Comparison of ENCODE assay signal across 8 cellular contexts in genomic region chr1:75672528-75673393, GRCh38. TPM values are rescaled to one million over a fixed set of nuclear protein-coding genes. Genes with fewer than 3 reads are reported as not detected.
DNase-seq lines count a peak whose midpoint lies in the region; ATAC-seq and TF ChIP-seq lines count a peak whose summit lies in the region.

No MANE protein-coding gene starts in this region.

- H3K36me3 ChIP-seq in HUES48 (ENCODE audit: control insufficient read depth, insufficient read depth, low read length) (no peaks in the 10 kb centered on the region), lung (ENCODE audit: control insufficient read depth in 2 of 2, insufficient read depth in 2 of 2, low read length in 2 of 2) (no peaks in the 10 kb centered on the region)

- WGBS in lung, 2 donors: 69 to 74% methylated on average over 3 of the region's 3 CpGs

- H3K27me3 ChIP-seq in HUES48 (ENCODE audit: control insufficient read depth, insufficient read depth, low read length) (no peaks in the 10 kb centered on the region), lung (ENCODE audit: control insufficient read depth, insufficient read depth) (no peaks in the 10 kb centered on the region)

- H3K4me1 ChIP-seq in HUES48 (ENCODE audit: control insufficient read depth, insufficient read depth, low read length): peaks cover 17% of the 10 kb centered on the region
- no peaks in the 10 kb centered on the region for H3K4me1 ChIP-seq in lung (ENCODE audit: control insufficient read depth in 2 of 2, insufficient read depth in 2 of 2, low read length in 2 of 2)

- peak overlapping the region; percentile 6 for H3K27ac ChIP-seq in HUES48 (ENCODE audit: low read depth, low read length)
- H3K27ac ChIP-seq in lung (ENCODE audit: low read depth in 1 of 2, low read length in 1 of 2): no peak overlapping the region

- no peak overlapping the region for H3K9ac ChIP-seq in HUES48 (ENCODE audit: low read depth, low read length)

- H3K4me3 Mint-ChIP-seq in Calu3 (ENCODE audit: low read depth, unreplicated experiment): no peak overlapping the region
- H3K4me3 Mint-ChIP-seq in activated CD4-positive, alpha-beta memory T cell treated with anti-CD3 and anti-CD28 coated beads, Interleukin-2, amount 10 ng/mL, durations not matched to agents 7 days and 5 days: no peak overlapping the region

- POLR2A ChIA-PET in activated CD4-positive, alpha-beta memory T cell treated with anti-CD3 and anti-CD28 coated beads, Interleukin-2, amount 10 ng/mL, durations not matched to agents 7 days and 5 days (lab: Charles Lee): no interaction called here

- in situ Hi-C loops in astrocyte of the spinal cord (cut with HindIII; ENCODE audit: low sequenced_read_pairs): no loop called here

- intact Hi-C loops in Calu3 (cut with micrococcal nuclease; ENCODE audit: unreplicated experiment): no loop called here

- no peaks in the 10 kb centered on the region for H3K9me3 Mint-ChIP-seq in Calu3 (ENCODE audit: low read depth, unreplicated experiment)
- H3K9me3 Mint-ChIP-seq in activated CD4-positive, alpha-beta memory T cell treated with anti-CD3 and anti-CD28 coated beads, Interleukin-2, amount 10 ng/mL, durations not matched to agents 7 days and 5 days: no peaks in the 10 kb centered on the region

- ATAC-seq in lung (ENCODE audit: insufficient read depth, low FRiP score) (peak; percentile 71), HG02623 (IDR thresholded peaks at IDR 0.05; ENCODE audit: unreplicated experiment) (no peak)

- no peaks in the 10 kb centered on the region for H3K36me3 Mint-ChIP-seq in Calu3 (ENCODE audit: insufficient read depth, unreplicated experiment)
- no peaks in the 10 kb centered on the region for H3K36me3 Mint-ChIP-seq in activated CD4-positive, alpha-beta memory T cell treated with anti-CD3 and anti-CD28 coated beads, Interleukin-2, amount 10 ng/mL, durations not matched to agents 7 days and 5 days (ENCODE audit: low read depth)

- CTCF ChIA-PET in Calu3 (lab: Charles Lee): no interaction called here
- CTCF ChIA-PET in activated CD4-positive, alpha-beta memory T cell treated with anti-CD3 and anti-CD28 coated beads, Interleukin-2, amount 10 ng/mL, durations not matched to agents 7 days and 5 days (lab: Charles Lee): no interaction called here

- peak; percentile 8 for DNase-seq in Calu3
- peak; percentile 84 for DNase-seq in astrocyte of the spinal cord (ENCODE audit: low read depth, low spot score)
- peak; percentile 39 for DNase-seq in lung (ENCODE audit: low spot score)
- DNase-seq in NCI-H69 (lab: John Stamatoyannopoulos, UW): no peak
- no peak for DNase-seq in activated CD4-positive, alpha-beta memory T cell treated with anti-CD3 and anti-CD28 coated beads, Interleukin-2, amount 10 ng/mL, durations not matched to agents 7 days and 5 days
- no peak for DNase-seq in NCI-H2081 treated with DMSO at 0.1 percent for 48 hours (lab: John Stamatoyannopoulos, UW)

- H3K4me1 Mint-ChIP-seq in Calu3 (ENCODE audit: low read depth, unreplicated experiment): no peaks in the 10 kb centered on the region
- no peaks in the 10 kb centered on the region for H3K4me1 Mint-ChIP-seq in activated CD4-positive, alpha-beta memory T cell treated with anti-CD3 and anti-CD28 coated beads, Interleukin-2, amount 10 ng/mL, durations not matched to agents 7 days and 5 days

- no peaks in the 10 kb centered on the region for H3K27me3 Mint-ChIP-seq in Calu3 (ENCODE audit: unreplicated experiment)
- no peaks in the 10 kb centered on the region for H3K27me3 Mint-ChIP-seq in activated CD4-positive, alpha-beta memory T cell treated with anti-CD3 and anti-CD28 coated beads, Interleukin-2, amount 10 ng/mL, durations not matched to agents 7 days and 5 days

- no peaks in the 10 kb centered on the region for H3K9me3 ChIP-seq in HUES48 (ENCODE audit: control insufficient read depth, insufficient read depth, low read length)
- no peaks in the 10 kb centered on the region for H3K9me3 ChIP-seq in lung (ENCODE audit: control insufficient read depth in 2 of 2, insufficient read depth in 1 of 2, low read length in 1 of 2)

- no TSS peak for BruUV-seq in Calu3 (replicated peaks; lab: Mats Ljungman, UMichigan)

- H3K4me3 ChIP-seq in HUES48 (ENCODE audit: low read depth, low read length): no peak overlapping the region
- H3K4me3 ChIP-seq in astrocyte of the spinal cord (ENCODE audit: low read depth, low read length): no peak overlapping the region
- no peak overlapping the region for H3K4me3 ChIP-seq in lung

- H3K27ac Mint-ChIP-seq in Calu3 (ENCODE audit: unreplicated experiment): no peak overlapping the region
- H3K27ac Mint-ChIP-seq in activated CD4-positive, alpha-beta memory T cell treated with anti-CD3 and anti-CD28 coated beads, Interleukin-2, amount 10 ng/mL, durations not matched to agents 7 days and 5 days: no peak overlapping the region

- no peak for TF ChIP-seq CTCF in Calu3 (IDR thresholded peaks at IDR 0.05; ENCODE audit: unreplicated experiment)
- TF ChIP-seq CTCF in astrocyte of the spinal cord (IDR thresholded peaks at IDR 0.05; ENCODE audit: low read depth, low read length): no peak
- no peak for TF ChIP-seq CTCF in lung (IDR thresholded peaks at IDR 0.05; ENCODE audit: control extremely low read depth, extremely low read depth)

RNA-seq across cellular contexts. Expression of gene ACADM, which starts 51.7 kb away (rescaled TPM):
- 19.2 and 21.6 TPM in 2 replicates for total RNA-seq in Calu3 (2022)
- total RNA-seq in lung: 10 to 100 TPM; 36.4 to 71.5 TPM
- 10 to 100 TPM; 14.9 to 26.4 TPM for polyA plus RNA-seq in lung
- total RNA-seq in activated CD4-positive, alpha-beta memory T cell treated with anti-CD3 and anti-CD28 coated beads, Interleukin-2, amount 10 ng/mL, durations not matched to agents 7 days and 5 days: 10 to 100 TPM; 43.4 to 46.4 TPM

Comparison
In these comparisons a context has a peak if more than half of its experiments do, and no peak if none do; other contexts are left out.
1. DNase-seq: peak in Calu3 (single experiment), astrocyte of the spinal cord (single experiment) and lung (single experiment); none in NCI-H69 (single experiment), activated CD4-positive, alpha-beta memory T cell treated with anti-CD3 and anti-CD28 coated beads, Interleukin-2, amount 10 ng/mL, durations not matched to agents 7 days and 5 days (single experiment) and NCI-H2081 treated with DMSO at 0.1 percent for 48 hours (single experiment).